In the genomic region with DNA sequence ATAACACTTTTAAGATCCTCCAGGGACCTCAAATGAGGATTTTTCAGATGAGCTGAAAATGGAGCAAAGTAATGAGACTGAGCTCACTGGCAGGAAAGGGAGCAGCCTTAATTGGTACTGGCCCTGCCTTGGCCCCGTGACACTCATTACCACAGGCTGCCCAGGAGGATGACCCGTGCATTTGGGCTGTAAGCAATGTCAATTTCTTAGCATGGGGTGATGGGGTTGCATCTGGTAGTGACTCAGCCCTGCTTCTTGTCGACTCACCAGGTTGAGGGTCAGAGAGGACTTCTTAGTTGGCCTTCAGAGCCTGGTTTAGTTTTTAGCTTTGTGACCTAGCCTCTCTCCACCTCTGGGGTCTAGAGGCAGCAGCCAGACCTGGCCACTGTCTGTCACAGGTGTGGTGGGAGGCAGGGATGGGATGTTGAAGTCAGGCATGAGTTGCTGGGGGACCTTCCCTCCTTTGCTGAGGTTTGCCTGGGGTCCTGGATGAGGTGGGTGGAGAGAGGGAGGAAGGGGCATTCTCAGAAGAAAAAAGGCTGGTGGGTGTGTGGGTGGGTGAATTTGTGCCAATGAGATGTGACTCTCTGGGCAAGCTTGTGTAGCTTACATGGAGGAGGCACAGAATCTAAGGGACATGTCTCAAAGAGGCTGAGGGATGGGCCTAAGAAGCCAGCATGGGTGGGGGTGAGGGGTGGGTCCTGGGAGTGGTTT, we compare ENCODE assay signal across 13 cellular contexts. TPM values are rescaled to one million over a fixed set of nuclear protein-coding genes. Genes with fewer than 3 reads are reported as not detected.
DNase-seq lines count a peak whose midpoint lies in the region; ATAC-seq and TF ChIP-seq lines count a peak whose summit lies in the region.
"Had no signal": no experiment of that assay in that cellular context is flagged by ENCODE, and none has a peak within 500 bp of the region (broad histone marks: within the 10 kb centered on the region; RNA-seq: fewer than 3 reads in every experiment).

No MANE protein-coding gene starts in this region.

- no peak overlapping the region for H3K4me3 Mint-ChIP-seq in endothelial cell (ENCODE audit: unreplicated experiment)

- H3K27me3 Mint-ChIP-seq in endothelial cell (ENCODE audit: unreplicated experiment): no peaks in the 10 kb centered on the region

- TF ChIP-seq CTCF in RWPE2 (IDR thresholded peaks at IDR 0.05; ENCODE audit: poor library complexity, severe bottlenecking): no peak
- no peak for TF ChIP-seq CTCF in vagina (IDR thresholded peaks at IDR 0.05)
- no peak for TF ChIP-seq CTCF in coronary artery (IDR thresholded peaks at IDR 0.05)
- no peak for TF ChIP-seq CTCF in endothelial cell (IDR thresholded peaks at IDR 0.05; ENCODE audit: unreplicated experiment)

- H3K4me1 ChIP-seq in RWPE2 (ENCODE audit: insufficient read depth, poor library complexity, severe bottlenecking) (peaks cover 7% of the 10 kb centered on the region), vagina (peaks cover 13% of the 10 kb centered on the region)

- TF ChIP-seq POLR2A in vagina (IDR thresholded peaks at IDR 0.05): no peak

- no peaks in the 10 kb centered on the region for H3K36me3 ChIP-seq in RWPE2 (ENCODE audit: low read depth)
- no peaks in the 10 kb centered on the region for H3K36me3 ChIP-seq in vagina

- ATAC-seq in RWPE2 (ENCODE audit: low read depth) (peak; percentile 75), HG03025 (IDR thresholded peaks at IDR 0.05; ENCODE audit: low FRiP score, unreplicated experiment) (no peak)

- DNase-seq in NCI-H1436 treated with DMSO at 0.1 percent for 48 hours (lab: John Stamatoyannopoulos, UW): peak; percentile 5
- no peak for DNase-seq in NCI-H1436 (lab: John Stamatoyannopoulos, UW)
- no peak for DNase-seq in RWPE2 (ENCODE audit: low spot score)
- DNase-seq in glomerular visceral epithelial cell (ENCODE audit: extremely low spot score): peak; percentile 88
- no peak for DNase-seq in vagina (ENCODE audit: extremely low spot score in 2 of 2)
- DNase-seq in coronary artery (ENCODE audit: low spot score): no peak
- no peak for DNase-seq in endothelial cell (ENCODE audit: low spot score)
- DNase-seq: activated CD4-positive, alpha-beta T cell treated with anti-CD3 and anti-CD28 coated beads, Interleukin-2, amount 50 U/mL, for 4 hours; NCI-H510A treated with DMSO at 0.1 percent for 48 hours; nucleus accumbens had no signal

- H3K4me3 ChIP-seq in RWPE2 (ENCODE audit: severe bottlenecking) (no peak overlapping the region), vagina (no peak overlapping the region), coronary artery (no peak overlapping the region)

- no peaks in the 10 kb centered on the region for H3K9me3 Mint-ChIP-seq in endothelial cell (ENCODE audit: unreplicated experiment)

- no peaks in the 10 kb centered on the region for H3K36me3 Mint-ChIP-seq in endothelial cell (ENCODE audit: low read depth, unreplicated experiment)

- H3K27ac ChIP-seq in RWPE2 (ENCODE audit: poor library complexity, severe bottlenecking): no peak overlapping the region
- peak overlapping the region; percentile 9 for H3K27ac ChIP-seq in vagina
- no peak overlapping the region for H3K27ac ChIP-seq in coronary artery
- H3K27ac ChIP-seq: 22Rv1, epithelial cell of prostate had no signal

- no peaks in the 10 kb centered on the region for H3K4me1 Mint-ChIP-seq in endothelial cell (ENCODE audit: unreplicated experiment)

- H3K27me3 ChIP-seq in RWPE2 (ENCODE audit: insufficient read depth, poor library complexity, severe bottlenecking): no peaks in the 10 kb centered on the region
- no peaks in the 10 kb centered on the region for H3K27me3 ChIP-seq in vagina

- H3K9me3 ChIP-seq in RWPE2 (ENCODE audit: severe bottlenecking) (no peaks in the 10 kb centered on the region), vagina (no peaks in the 10 kb centered on the region)

- H3K27ac Mint-ChIP-seq in endothelial cell (ENCODE audit: unreplicated experiment): no peak overlapping the region

- intact Hi-C loops in vagina (cut with DNase I): no loop called here

RNA-seq across cellular contexts. Expression of a gene that starts 25.9 kb away (rescaled TPM):
- total RNA-seq in vagina (54.8 TPM), endothelial cell (ENCODE audit: unreplicated experiment) (19.3 TPM)

Comparison
In these comparisons a context has a peak if more than half of its experiments do, and no peak if none do; other contexts are left out.
1. DNase-seq: peak in NCI-H1436 treated with DMSO at 0.1 percent for 48 hours (single experiment) and glomerular visceral epithelial cell (single experiment); none in NCI-H1436 (single experiment), RWPE2 (single experiment), vagina (0 of 2), coronary artery (single experiment) and endothelial cell (single experiment).